Comparison of ENCODE assay signal across 30 cellular contexts in genomic region chr4:183012862-183013855, GRCh38.
DNase-seq lines count a peak whose midpoint lies in the region; ATAC-seq and TF ChIP-seq lines count a peak whose summit lies in the region.
"Had no signal": no experiment of that assay in that cellular context is flagged by ENCODE, and none has a peak within 500 bp of the region (broad histone marks: within the 10 kb centered on the region; RNA-seq: fewer than 3 reads in every experiment).

No MANE protein-coding gene starts in this region.

- H3K4me2 ChIP-seq in osteoblast (ENCODE audit: insufficient read depth, low read length), result no peak overlapping the region

- no peaks in the 10 kb centered on the region for H4K20me1 ChIP-seq in osteoblast (ENCODE audit: insufficient read depth, low read length)

- peaks cover 4% of the 10 kb centered on the region for H3K27me3 Mint-ChIP-seq in activated CD8-positive, alpha-beta T cell treated with anti-CD3 and anti-CD28 coated beads, Interleukin-2, amount 10 ng/mL, durations not matched to agents 7 days and 5 days (ENCODE audit: low read depth)
- H3K27me3 Mint-ChIP-seq: activated CD4-positive, alpha-beta T cell treated with anti-CD3 and anti-CD28 coated beads, Interleukin-2, amount 10 ng/mL, durations not matched to agents 24 days and 14 days had no signal

- H3K4me1 ChIP-seq in HUES6 (ENCODE audit: control insufficient read depth, insufficient read depth, low read length) (no peaks in the 10 kb centered on the region), iPS-15b (ENCODE audit: control insufficient read depth, insufficient read depth, low read length) (no peaks in the 10 kb centered on the region), osteoblast (ENCODE audit: insufficient read depth, low read length) (no peaks in the 10 kb centered on the region)
- H3K4me1 ChIP-seq: breast epithelium, foreskin keratinocyte, Peyer's patch, spleen had no signal

- no peaks in the 10 kb centered on the region for H3K36me3 ChIP-seq in HUES6 (ENCODE audit: control insufficient read depth, insufficient read depth, low read length)
- no peaks in the 10 kb centered on the region for H3K36me3 ChIP-seq in iPS-15b (ENCODE audit: control insufficient read depth, insufficient read depth, low read length)
- H3K36me3 ChIP-seq in osteoblast (ENCODE audit: insufficient read depth, low read length), result no peaks in the 10 kb centered on the region
- H3K36me3 ChIP-seq: breast epithelium, Peyer's patch, spleen had no signal

- H3K9ac ChIP-seq in HUES6 (ENCODE audit: low read length) (no peak overlapping the region), iPS-15b (ENCODE audit: low read depth, low read length) (no peak overlapping the region)

- no peak overlapping the region for H3K4me3 Mint-ChIP-seq in activated CD8-positive, alpha-beta T cell treated with anti-CD3 and anti-CD28 coated beads, Interleukin-2, amount 10 ng/mL, durations not matched to agents 7 days and 5 days
- H3K4me3 Mint-ChIP-seq: activated CD4-positive, alpha-beta T cell treated with anti-CD3 and anti-CD28 coated beads, Interleukin-2, amount 10 ng/mL, durations not matched to agents 24 days and 14 days; activated naive CD4-positive, alpha-beta T cell treated with anti-CD3 and anti-CD28 coated beads for 36 hours; activated T-cell treated with anti-CD3 and anti-CD28 coated beads, Interleukin-2, amount 50 U/mL, for 72 hours; CD8-positive, alpha-beta memory T cell; stimulated activated effector memory CD8-positive, alpha-beta T cell treated with anti-CD3 and anti-CD28 coated beads, Interleukin-12 subunit alpha, Interleukin-12 subunit beta, amount 100 ng/mL, for 72 hours; T-cell had no signal

- CTCF ChIA-PET in activated CD8-positive, alpha-beta T cell treated with anti-CD3 and anti-CD28 coated beads, Interleukin-2, amount 10 ng/mL, durations not matched to agents 7 days and 5 days (lab: Charles Lee), result no interaction called here

- peak; percentile 11 for TF ChIP-seq CTCF in osteoblast (IDR thresholded peaks at IDR 0.05; ENCODE audit: extremely low read depth, low read depth, low read length)

- H2AFZ ChIP-seq in osteoblast (ENCODE audit: low read length), result no peak overlapping the region

- H3K36me3 Mint-ChIP-seq in activated CD8-positive, alpha-beta T cell treated with anti-CD3 and anti-CD28 coated beads, Interleukin-2, amount 10 ng/mL, durations not matched to agents 7 days and 5 days (ENCODE audit: low read depth), result no peaks in the 10 kb centered on the region
- H3K36me3 Mint-ChIP-seq: CD8-positive, alpha-beta memory T cell; stimulated activated effector memory CD8-positive, alpha-beta T cell treated with anti-CD3 and anti-CD28 coated beads, Interleukin-12 subunit alpha, Interleukin-12 subunit beta, amount 100 ng/mL, for 72 hours; T-cell had no signal

- H3K4me1 Mint-ChIP-seq in activated CD8-positive, alpha-beta T cell treated with anti-CD3 and anti-CD28 coated beads, Interleukin-2, amount 10 ng/mL, durations not matched to agents 7 days and 5 days (ENCODE audit: low read depth), result no peaks in the 10 kb centered on the region
- H3K4me1 Mint-ChIP-seq: activated CD4-positive, alpha-beta T cell treated with anti-CD3 and anti-CD28 coated beads, Interleukin-2, amount 10 ng/mL, durations not matched to agents 24 days and 14 days; CD8-positive, alpha-beta memory T cell; stimulated activated effector memory CD8-positive, alpha-beta T cell treated with anti-CD3 and anti-CD28 coated beads, Interleukin-12 subunit alpha, Interleukin-12 subunit beta, amount 100 ng/mL, for 72 hours; T-cell had no signal

- H3K79me2 ChIP-seq in osteoblast (ENCODE audit: insufficient read depth, low read length), result no peaks in the 10 kb centered on the region

- H3K27ac Mint-ChIP-seq in activated CD8-positive, alpha-beta T cell treated with anti-CD3 and anti-CD28 coated beads, Interleukin-2, amount 10 ng/mL, durations not matched to agents 7 days and 5 days, result no peak overlapping the region
- H3K27ac Mint-ChIP-seq: activated naive CD4-positive, alpha-beta T cell treated with anti-CD3 and anti-CD28 coated beads for 36 hours; activated T-cell treated with anti-CD3 and anti-CD28 coated beads, Interleukin-2, amount 50 U/mL, for 72 hours; CD8-positive, alpha-beta memory T cell; stimulated activated effector memory CD8-positive, alpha-beta T cell treated with anti-CD3 and anti-CD28 coated beads, Interleukin-12 subunit alpha, Interleukin-12 subunit beta, amount 100 ng/mL, for 72 hours had no signal

- H3K27ac ChIP-seq in HUES6 (ENCODE audit: low read depth, low read length) (no peak overlapping the region), osteoblast (ENCODE audit: low read depth, low read length) (no peak overlapping the region)
- H3K27ac ChIP-seq: breast epithelium, foreskin keratinocyte, Peyer's patch, spleen had no signal

- DNase-seq in NCI-H524 (lab: John Stamatoyannopoulos, UW) (peak; percentile 13 to 42), NCI-H524 treated with DMSO at 0.1 percent for 48 hours (lab: John Stamatoyannopoulos, UW) (no peak), osteoblast (ENCODE audit: insufficient read length, low spot score, missing footprints) (no peak), NCI-H128 (lab: John Stamatoyannopoulos, UW; ENCODE audit: unreplicated experiment) (no peak)
- no peak for DNase-seq in activated CD8-positive, alpha-beta T cell treated with anti-CD3 and anti-CD28 coated beads, Interleukin-2, amount 10 ng/mL, durations not matched to agents 7 days and 5 days
- DNase-seq: activated CD4-positive, alpha-beta T cell treated with anti-CD3 and anti-CD28 coated beads, Interleukin-2, amount 10 ng/mL, durations not matched to agents 24 days and 14 days; activated naive CD4-positive, alpha-beta T cell treated with anti-CD3 and anti-CD28 coated beads for 36 hours; activated T-cell treated with anti-CD3 and anti-CD28 coated beads, Interleukin-2, amount 50 U/mL, for 72 hours; AML-193; amygdala; CD8-positive, alpha-beta memory T cell; DMS79; effector CD8-positive, alpha-beta T cell; foreskin keratinocyte; H7; hypothalamus; kidney glomerular epithelial cell; NCI-H1092 treated with DMSO at 0.1 percent for 48 hours; NCI-H2081 treated with DMSO at 0.1 percent for 48 hours; occipital lobe; Peyer's patch; spleen; stimulated activated CD4-positive, alpha-beta T cell treated with anti-CD3 and anti-CD28 coated beads, Interleukin-2, amount 100 ng/mL, for 48 hours; T-cell had no signal

- no peak for ATAC-seq in HG03039 (IDR thresholded peaks at IDR 0.05; ENCODE audit: unreplicated experiment)
- ATAC-seq in activated CD8-positive, alpha-beta T cell treated with anti-CD3 and anti-CD28 coated beads, Interleukin-2, amount 10 ng/mL, durations not matched to agents 7 days and 5 days, result no peak
- ATAC-seq: activated T-cell treated with anti-CD3 and anti-CD28 coated beads, Interleukin-2, amount 50 U/mL, for 72 hours; foreskin keratinocyte; stimulated activated effector memory CD8-positive, alpha-beta T cell treated with anti-CD3 and anti-CD28 coated beads, Interleukin-12 subunit alpha, Interleukin-12 subunit beta, amount 100 ng/mL, for 72 hours; T-cell had no signal

- POLR2A ChIA-PET in activated CD8-positive, alpha-beta T cell treated with anti-CD3 and anti-CD28 coated beads, Interleukin-2, amount 10 ng/mL, durations not matched to agents 7 days and 5 days (lab: Charles Lee), result no interaction called here

- H3K9me3 Mint-ChIP-seq in activated CD8-positive, alpha-beta T cell treated with anti-CD3 and anti-CD28 coated beads, Interleukin-2, amount 10 ng/mL, durations not matched to agents 7 days and 5 days (ENCODE audit: insufficient read depth), result no peaks in the 10 kb centered on the region
- H3K9me3 Mint-ChIP-seq: activated CD4-positive, alpha-beta T cell treated with anti-CD3 and anti-CD28 coated beads, Interleukin-2, amount 10 ng/mL, durations not matched to agents 24 days and 14 days; activated naive CD4-positive, alpha-beta T cell treated with anti-CD3 and anti-CD28 coated beads for 36 hours; activated T-cell treated with anti-CD3 and anti-CD28 coated beads, Interleukin-2, amount 50 U/mL, for 72 hours; CD8-positive, alpha-beta memory T cell; stimulated activated effector memory CD8-positive, alpha-beta T cell treated with anti-CD3 and anti-CD28 coated beads, Interleukin-12 subunit alpha, Interleukin-12 subunit beta, amount 100 ng/mL, for 72 hours; T-cell had no signal

- H3K4me3 ChIP-seq in HUES6 (ENCODE audit: low read depth, low read length) (peak overlapping the region; percentile 11), iPS-15b (ENCODE audit: low read depth, low read length) (peak overlapping the region; percentile 36), osteoblast (ENCODE audit: insufficient read depth, low read length) (no peak overlapping the region)
- H3K4me3 ChIP-seq: breast epithelium, lung, Peyer's patch, spleen had no signal

- H3K27me3 ChIP-seq in HUES6 (ENCODE audit: control insufficient read depth, insufficient read depth, low read length) (no peaks in the 10 kb centered on the region; the same call in 1 of the 2 replicates), iPS-15b (ENCODE audit: control insufficient read depth, insufficient read depth, low read length) (no peaks in the 10 kb centered on the region), osteoblast (ENCODE audit: insufficient read depth, low read length) (peaks cover 53% of the 10 kb centered on the region)
- H3K27me3 ChIP-seq: Peyer's patch had no signal

- H3K9me3 ChIP-seq in HUES6 (ENCODE audit: control insufficient read depth, insufficient read depth, low read depth, low read length) (no peaks in the 10 kb centered on the region), iPS-15b (ENCODE audit: control insufficient read depth, insufficient read depth, low read length) (no peaks in the 10 kb centered on the region), osteoblast (ENCODE audit: low read depth, low read length) (no peaks in the 10 kb centered on the region)
- H3K9me3 ChIP-seq: breast epithelium, Peyer's patch, spleen had no signal

Comparison
In these comparisons a context has a peak if more than half of its experiments do, and no peak if none do; other contexts are left out.
1. DNase-seq: peak in NCI-H524 (2 of 2); none in NCI-H524 treated with DMSO at 0.1 percent for 48 hours (single experiment), osteoblast (single experiment), activated CD8-positive, alpha-beta T cell treated with anti-CD3 and anti-CD28 coated beads, Interleukin-2, amount 10 ng/mL, durations not matched to agents 7 days and 5 days (single experiment) and NCI-H128 (single experiment).